Comparison of ENCODE assay signal across 11 cellular contexts in genomic region chr5:55421074-55421529, GRCh38.
A peak's percentile ranks its signal among the peaks of the same experiment; 100 is the strongest.
DNase-seq lines count a peak whose midpoint lies in the region; ATAC-seq and TF ChIP-seq lines count a peak whose summit lies in the region.
"Had no signal": no experiment of that assay in that cellular context is flagged by ENCODE, and none has a peak within 500 bp of the region (broad histone marks: within the 10 kb centered on the region; RNA-seq: fewer than 3 reads in every experiment).

No MANE protein-coding gene starts in this region.

- H3K4me1 ChIP-seq in ascending aorta: peaks cover 2 to 7% of the 10 kb centered on the region in 2 donors
- H3K4me1 ChIP-seq in testis: peaks cover 25% of the 10 kb centered on the region
- H3K4me1 ChIP-seq: body of pancreas had no signal

- H3K27me3 ChIP-seq in ascending aorta: no peaks in the 10 kb centered on the region
- H3K27me3 ChIP-seq in testis: no peaks in the 10 kb centered on the region
- H3K27me3 ChIP-seq: body of pancreas had no signal

- no peak overlapping the region for H3K4me3 ChIP-seq in ascending aorta
- H3K4me3 ChIP-seq in testis: no peak overlapping the region
- H3K4me3 ChIP-seq: body of pancreas, thoracic aorta had no signal

- peaks cover 43 to 53% of the 10 kb centered on the region in 2 donors for H3K36me3 ChIP-seq in ascending aorta
- H3K36me3 ChIP-seq in testis (ENCODE audit: low read depth, missing control alignments): no peaks in the 10 kb centered on the region

- DNase-seq in stimulated activated CD4-positive, alpha-beta T cell treated with anti-CD3 and anti-CD28 coated beads, Interleukin-4, amount 100 ng/mL, for 24 hours: peak; percentile 55
- DNase-seq in stimulated activated CD4-positive, alpha-beta T cell treated with anti-CD3 and anti-CD28 coated beads, Interleukin-4, amount 100 ng/mL, for 1 hour: no peak
- no peak for DNase-seq in ascending aorta (ENCODE audit: low spot score in 2 of 2)
- no peak for DNase-seq in testis
- DNase-seq in HUDEP-2 (lab: John Stamatoyannopoulos, UW; ENCODE audit: unreplicated experiment in 76 of 76): no peak
- no peak for DNase-seq in COLO668 (lab: John Stamatoyannopoulos, UW; ENCODE audit: unreplicated experiment)
- no peak for DNase-seq in NCI-H2171 (lab: John Stamatoyannopoulos, UW)
- DNase-seq: body of pancreas, NCI-H446 treated with DMSO at 0.1 percent for 48 hours had no signal

- no peaks in the 10 kb centered on the region for H3K9me3 ChIP-seq in ascending aorta
- H3K9me3 ChIP-seq in testis: no peaks in the 10 kb centered on the region
- H3K9me3 ChIP-seq: body of pancreas, thoracic aorta had no signal

- H3K27ac ChIP-seq in ascending aorta (peak overlapping the region; percentile 30 to 35), testis (peak overlapping the region; percentile 14 to 57)
- H3K27ac ChIP-seq: body of pancreas, thoracic aorta had no signal

- ATAC-seq in HG03045 (IDR thresholded peaks at IDR 0.05; ENCODE audit: unreplicated experiment): peak; percentile 88
- ATAC-seq: body of pancreas had no signal

- TF ChIP-seq CTCF in ascending aorta (IDR thresholded peaks at IDR 0.05): no peak
- no peak for TF ChIP-seq CTCF in testis (IDR thresholded peaks at IDR 0.05)

- 77 to 84% methylated on average over 4 of the region's 4 CpGs for WGBS in testis, 2 donors

- intact Hi-C loops in ascending aorta (cut with DNase I) (no loop called here), testis (cut with DNase I; ENCODE audit: low total_unique reads) (no loop called here)

- no peak for TF ChIP-seq POLR2A in testis (IDR thresholded peaks at IDR 0.05)
